Comparison of ENCODE assay signal across 19 cellular contexts in genomic region chr10:78471326-78471722, GRCh38.
DNase-seq lines count a peak whose midpoint lies in the region; ATAC-seq, FAIRE-seq and TF ChIP-seq lines count a peak whose summit lies in the region.
"Had no signal": no experiment of that assay in that cellular context is flagged by ENCODE, and none has a peak within 500 bp of the region (broad histone marks: within the 10 kb centered on the region; RNA-seq: fewer than 3 reads in every experiment).

No MANE protein-coding gene starts in this region.

- TF ChIP-seq POLR2A in HepG2 (IDR thresholded peaks at IDR 0.05; ENCODE audit: insufficient read depth in 1 of 2, low read depth in 2 of 2, low read length in 2 of 2) (no peak), right lobe of liver (IDR thresholded peaks at IDR 0.05) (no peak)

- WGBS in HepG2 (ENCODE audit: low lambda C conversion rate): 94% methylated on average over 7 of the region's 8 CpGs
- 42% methylated on average over 2 of the region's 8 CpGs for WGBS in right lobe of liver (ENCODE audit: insufficient coverage, low coverage, low lambda C conversion rate, missing lambda C conversion rate)

- peak overlapping the region; percentile 92 for H3K27ac ChIP-seq in HepG2 (ENCODE audit: extremely low read length, insufficient read depth, low read length)
- no peak overlapping the region for H3K27ac ChIP-seq in right lobe of liver
- H3K27ac ChIP-seq in rectal smooth muscle tissue (ENCODE audit: low read depth, low read length): peak overlapping the region; percentile 77
- H3K27ac ChIP-seq: foreskin keratinocyte had no signal

- H3K9ac ChIP-seq in HepG2 (ENCODE audit: insufficient read depth, low read depth, low read length) (peak overlapping the region; percentile 23; the same call in 1 of the 2 replicates), rectal smooth muscle tissue (ENCODE audit: low read length) (no peak overlapping the region)

- intact Hi-C loops in HepG2 (cut with micrococcal nuclease; ENCODE audit: unreplicated experiment): no loop called here
- intact Hi-C loops in right lobe of liver (cut with DNase I): no loop called here

- ATAC-seq in HepG2 (peak; percentile 34), right lobe of liver (no peak), HG03108 (IDR thresholded peaks at IDR 0.05; ENCODE audit: unreplicated experiment) (no peak), HG02840 (IDR thresholded peaks at IDR 0.05; ENCODE audit: low FRiP score, unreplicated experiment) (no peak)
- ATAC-seq: foreskin keratinocyte; naive thymus-derived CD8-positive, alpha-beta T cell had no signal

- FAIRE-seq in HepG2 (lab: Jason Lieb, UNC): no peak

- CTCF ChIA-PET in HepG2 (lab: Yijun Ruan, JAX; ENCODE audit: low intra/inter-chr PET ratio, low total read pairs): no interaction called here

- H3K36me3 ChIP-seq in HepG2 (replicated peaks in 1 of 2; ENCODE audit: control insufficient read depth in 1 of 2, insufficient read depth in 2 of 2, low read length in 2 of 2) (no peaks in the 10 kb centered on the region), right lobe of liver (no peaks in the 10 kb centered on the region), rectal smooth muscle tissue (ENCODE audit: control insufficient read depth, insufficient read depth, low read length) (no peaks in the 10 kb centered on the region)
- H3K36me3 ChIP-seq: cardiac muscle cell had no signal

- TF ChIP-seq RAD21 in HepG2 (CRISPR knock-in tag; IDR thresholded peaks at IDR 0.05): no peak

- H3K4me3 ChIP-seq in HepG2 (replicated peaks in 1 of 3; ENCODE audit: insufficient read depth in 1 of 3, low read depth in 2 of 3, low read length in 3 of 3) (no peak overlapping the region), right lobe of liver (no peak overlapping the region), rectal smooth muscle tissue (ENCODE audit: low read length) (no peak overlapping the region)
- H3K4me3 ChIP-seq: cardiac muscle cell, smooth muscle cell had no signal

- no peaks in the 10 kb centered on the region for H3K27me3 ChIP-seq in HepG2 (ENCODE audit: control insufficient read depth in 1 of 2, insufficient read depth in 2 of 2, low read length in 2 of 2)
- no peaks in the 10 kb centered on the region for H3K27me3 ChIP-seq in right lobe of liver
- no peaks in the 10 kb centered on the region for H3K27me3 ChIP-seq in rectal smooth muscle tissue (ENCODE audit: control insufficient read depth, insufficient read depth, low read length)
- H3K27me3 ChIP-seq: cardiac muscle cell, foreskin keratinocyte had no signal

- POLR2A ChIA-PET in HepG2 (lab: Yijun Ruan, JAX): interaction anchor here (1.0 to 3.4 kb wide), 3 partner anchors 11 to 174 kb away, joined by 3 to 25 read pairs (median 14); no protein-coding TSS in a partner anchor

- peak; percentile 39; the same call in 1 of the 2 replicates for TF ChIP-seq CTCF in HepG2 (CRISPR knock-in tag; IDR thresholded peaks at IDR 0.05)
- TF ChIP-seq CTCF in right lobe of liver (IDR thresholded peaks at IDR 0.05): no peak

- H4K20me1 ChIP-seq in HepG2 (ENCODE audit: insufficient read depth, low read length): no peaks in the 10 kb centered on the region

- H3K4me1 ChIP-seq in HepG2 (ENCODE audit: insufficient read depth, low read length) (peaks cover 75% of the 10 kb centered on the region), right lobe of liver (no peaks in the 10 kb centered on the region), rectal smooth muscle tissue (ENCODE audit: control insufficient read depth, insufficient read depth, low read length) (peaks cover 35% of the 10 kb centered on the region)
- H3K4me1 ChIP-seq: foreskin keratinocyte had no signal

- TF ChIP-seq EP300 in HepG2 (IDR thresholded peaks at IDR 0.05; ENCODE audit: low read depth in 2 of 2, low read length in 2 of 2) (no peak), HepG2 (CRISPR knock-in tag; IDR thresholded peaks at IDR 0.05; ENCODE audit: borderline replicate concordance) (no peak)

- DNase-seq in HepG2 (ENCODE audit: low spot score) (no peak), right lobe of liver (no peak), islet precursor cell (peak; percentile 41), NCI-H1092 treated with DMSO at 0.1 percent for 48 hours (lab: John Stamatoyannopoulos, UW) (no peak), NCI-H1417 (lab: John Stamatoyannopoulos, UW) (no peak)
- DNase-seq: activated CD4-positive, alpha-beta T cell treated with anti-CD3 and anti-CD28 coated beads for 48 hours; activated effector memory CD4-positive, alpha-beta T cell treated with anti-CD3 and anti-CD28 coated beads, Interleukin-2, amount 50 U/mL, for 16 hours; amniotic stem cell; C1 segment of cervical spinal cord; HCEC 1CT; naive thymus-derived CD8-positive, alpha-beta T cell; NCI-H2081 treated with DMSO at 0.1 percent for 48 hours; stimulated activated CD4-positive, alpha-beta T cell treated with anti-CD3 and anti-CD28 coated beads, Interleukin-2, amount 100 ng/mL, for 48 hours had no signal

- BruUV-seq in HepG2 (replicated peaks; lab: Mats Ljungman, UMichigan): no TSS peak

- H3K79me2 ChIP-seq in HepG2 (ENCODE audit: insufficient read depth, low read length): no peaks in the 10 kb centered on the region

- H3K9me3 ChIP-seq in HepG2 (ENCODE audit: low read length): no peaks in the 10 kb centered on the region
- no peaks in the 10 kb centered on the region for H3K9me3 ChIP-seq in right lobe of liver

- in situ Hi-C loops in HepG2 (cut with HindIII; ENCODE audit: extremely low pct_ligation_motif_present, low pct_unique_long_range_greater_than_20kb): no loop called here

- no peak overlapping the region for H3K4me2 ChIP-seq in HepG2 (ENCODE audit: low read depth, low read length)
- H3K4me2 ChIP-seq: smooth muscle cell had no signal

- H2AFZ ChIP-seq in HepG2 (ENCODE audit: low read length): no peak overlapping the region

TF ChIP-seq in HepG2, 621 proteins besides CTCF, POLR2A, EP300 and RAD21:
- TF ChIP-seq SMC3 (IDR thresholded peaks at IDR 0.05; ENCODE audit: low read length) (peak; percentile 15; the same call in 1 of the 2 replicates), ZSCAN30 (CRISPR knock-in tag; IDR thresholded peaks at IDR 0.05) (no peak), SRSF9 (IDR thresholded peaks at IDR 0.05; ENCODE audit: borderline replicate concordance, insufficient read depth, low read depth, low read length, poor library complexity, severe bottlenecking) (no peak), MAF1 (CRISPR knock-in tag; IDR thresholded peaks at IDR 0.05; ENCODE audit: borderline replicate concordance) (no peak), ONECUT2 (CRISPR knock-in tag; IDR thresholded peaks at IDR 0.05) (no peak), STAG1 (CRISPR knock-in tag; IDR thresholded peaks at IDR 0.05) (peak; percentile 28; the same call in 1 of the 2 replicates), ZFP91 (CRISPR knock-in tag; IDR thresholded peaks at IDR 0.05; ENCODE audit: borderline replicate concordance) (0 out of 2 replicates have a peak, but pooled peaks have one; percentile 24)
- TF ChIP-seq, protein P1, sequence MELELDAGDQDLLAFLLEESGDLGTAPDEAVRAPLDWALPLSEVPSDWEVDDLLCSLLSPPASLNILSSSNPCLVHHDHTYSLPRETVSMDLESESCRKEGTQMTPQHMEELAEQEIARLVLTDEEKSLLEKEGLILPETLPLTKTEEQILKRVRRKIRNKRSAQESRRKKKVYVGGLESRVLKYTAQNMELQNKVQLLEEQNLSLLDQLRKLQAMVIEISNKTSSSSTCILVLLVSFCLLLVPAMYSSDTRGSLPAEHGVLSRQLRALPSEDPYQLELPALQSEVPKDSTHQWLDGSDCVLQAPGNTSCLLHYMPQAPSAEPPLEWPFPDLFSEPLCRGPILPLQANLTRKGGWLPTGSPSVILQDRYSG (CRISPR knock-in tag; IDR thresholded peaks at IDR 0.05): no peak
- TF ChIP-seq, protein P2, sequence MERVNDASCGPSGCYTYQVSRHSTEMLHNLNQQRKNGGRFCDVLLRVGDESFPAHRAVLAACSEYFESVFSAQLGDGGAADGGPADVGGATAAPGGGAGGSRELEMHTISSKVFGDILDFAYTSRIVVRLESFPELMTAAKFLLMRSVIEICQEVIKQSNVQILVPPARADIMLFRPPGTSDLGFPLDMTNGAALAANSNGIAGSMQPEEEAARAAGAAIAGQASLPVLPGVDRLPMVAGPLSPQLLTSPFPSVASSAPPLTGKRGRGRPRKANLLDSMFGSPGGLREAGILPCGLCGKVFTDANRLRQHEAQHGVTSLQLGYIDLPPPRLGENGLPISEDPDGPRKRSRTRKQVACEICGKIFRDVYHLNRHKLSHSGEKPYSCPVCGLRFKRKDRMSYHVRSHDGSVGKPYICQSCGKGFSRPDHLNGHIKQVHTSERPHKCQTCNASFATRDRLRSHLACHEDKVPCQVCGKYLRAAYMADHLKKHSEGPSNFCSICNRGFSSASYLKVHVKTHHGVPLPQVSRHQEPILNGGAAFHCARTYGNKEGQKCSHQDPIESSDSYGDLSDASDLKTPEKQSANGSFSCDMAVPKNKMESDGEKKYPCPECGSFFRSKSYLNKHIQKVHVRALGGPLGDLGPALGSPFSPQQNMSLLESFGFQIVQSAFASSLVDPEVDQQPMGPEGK (CRISPR knock-in tag; IDR thresholded peaks at IDR 0.05): 0 out of 2 replicates have a peak, but pooled peaks have one; percentile 15

Comparison
In these comparisons a context has a peak if more than half of its experiments do, and no peak if none do; other contexts are left out.
1. H3K27ac ChIP-seq: peak in HepG2 (single experiment) and rectal smooth muscle tissue (single experiment); none in right lobe of liver (0 of 3).